ENCODE assay signal across 1 cellular context in genomic region chr5:39193553-39194465, GRCh38.
TF ChIP-seq lines count a peak whose summit lies in the region.

No MANE protein-coding gene starts in this region.

TF ChIP-seq in K562, 482 proteins besides CTCF, POLR2A, EP300 and RAD21 (continued from another document and continues in another):
- TF ChIP-seq TEAD2 (tag; IDR thresholded peaks at IDR 0.05) (no peak), PCBP1 (IDR thresholded peaks at IDR 0.05; ENCODE audit: low read depth, low read length, poor library complexity, severe bottlenecking) (no peak), RCOR1 (IDR thresholded peaks at IDR 0.05; ENCODE audit: borderline replicate concordance in 1 of 2, low read depth in 2 of 2, low read length in 2 of 2) (peak; percentile 23 to 56; a peak in 1 of 4 replicates), MLLT1 (IDR thresholded peaks at IDR 0.05) (no peak), NCOA4 (IDR thresholded peaks at IDR 0.05; ENCODE audit: partially characterized antibody) (no peak), GATAD2B (IDR thresholded peaks at IDR 0.05; ENCODE audit: borderline replicate concordance) (no peak; the same call in 1 of the 2 replicates), GTF2A2 (tag; IDR thresholded peaks at IDR 0.05) (no peak), HDAC2 (IDR thresholded peaks at IDR 0.05) (0 out of 2 replicates have a peak, but pooled peaks have one; percentile 12), ZKSCAN3 (CRISPR knock-in tag; IDR thresholded peaks at IDR 0.05) (no peak), RREB1 (CRISPR knock-in tag; IDR thresholded peaks at IDR 0.05) (0 out of 2 replicates have a peak, but pooled peaks have one; percentile 34), HDAC8 (tag; IDR thresholded peaks at IDR 0.05) (no peak), SRSF3 (IDR thresholded peaks at IDR 0.05; ENCODE audit: insufficient read depth, low read length) (no peak), ZNF644 (tag; IDR thresholded peaks at IDR 0.05; ENCODE audit: low read depth) (no peak; the same call in 1 of the 2 replicates), RERE (CRISPR knock-in tag; IDR thresholded peaks at IDR 0.05; ENCODE audit: borderline replicate concordance) (no peak), NONO (IDR thresholded peaks at IDR 0.05; ENCODE audit: low read depth in 2 of 2, low read length in 1 of 2) (no peak), THRA (IDR thresholded peaks at IDR 0.05) (no peak), IFI16 (CRISPR knock-in tag; IDR thresholded peaks at IDR 0.05) (no peak), HMBOX1 (IDR thresholded peaks at IDR 0.05) (no peak), BDP1 (IDR thresholded peaks at IDR 0.05; ENCODE audit: insufficient read depth, insufficient read length) (no peak), ZNF277 (CRISPR knock-in tag; IDR thresholded peaks at IDR 0.05; ENCODE audit: borderline replicate concordance) (no peak), PKNOX1 (IDR thresholded peaks at IDR 0.05) (peak; percentile 91), EHMT2 (IDR thresholded peaks at IDR 0.05) (no peak), KLF10 (CRISPR knock-in tag; IDR thresholded peaks at IDR 0.05) (0 out of 2 replicates have a peak, but pooled peaks have one; percentile 60), ZFPM2 (CRISPR knock-in tag; IDR thresholded peaks at IDR 0.05) (no peak), ZBTB34 (CRISPR knock-in tag; IDR thresholded peaks at IDR 0.05) (no peak), BACH1 (tag; IDR thresholded peaks at IDR 0.05) (no peak), MEIS2 (IDR thresholded peaks at IDR 0.05; ENCODE audit: partially characterized antibody) (peak; percentile 67), PREB (CRISPR knock-in tag; IDR thresholded peaks at IDR 0.05) (0 out of 2 replicates have a peak, but pooled peaks have one; percentile 64)
